14 cellular contexts compared by ENCODE assay signal in the genomic region with DNA sequence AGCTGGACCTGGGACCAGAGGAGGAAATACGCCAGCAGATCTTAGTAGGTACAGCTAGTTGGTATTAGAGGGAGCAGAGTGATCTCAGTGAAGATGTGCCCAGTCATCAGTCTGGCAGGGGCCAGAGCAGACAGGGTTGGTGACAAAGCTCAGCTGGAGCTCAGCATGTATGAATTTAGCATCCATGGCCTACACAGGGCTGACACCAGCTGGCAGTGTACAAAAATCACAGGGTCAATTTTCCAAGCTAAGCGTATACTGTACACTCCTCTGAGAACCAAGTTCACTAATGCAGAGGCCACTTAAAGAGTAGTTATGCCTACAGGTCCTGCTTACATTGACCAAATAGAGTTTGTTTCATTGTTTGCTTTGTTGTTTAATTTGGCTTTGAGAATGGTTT.
DNase-seq lines count a peak whose midpoint lies in the region; ATAC-seq and TF ChIP-seq lines count a peak whose summit lies in the region.
"Had no signal": no experiment of that assay in that cellular context is flagged by ENCODE, and none has a peak within 500 bp of the region (broad histone marks: within the 10 kb centered on the region; RNA-seq: fewer than 3 reads in every experiment).

No MANE protein-coding gene starts in this region.

- 0 out of 3 replicates have a peak, but pooled peaks have one; percentile 38 for ATAC-seq in RWPE2 (ENCODE audit: low read depth)
- no peak for ATAC-seq in GM18868 (IDR thresholded peaks at IDR 0.05; ENCODE audit: unreplicated experiment)
- no peak for ATAC-seq in HG02852 (IDR thresholded peaks at IDR 0.05; ENCODE audit: unreplicated experiment)

- H3K9me3 ChIP-seq in GM23248 (ENCODE audit: low read depth) (no peaks in the 10 kb centered on the region), RWPE2 (ENCODE audit: severe bottlenecking) (no peaks in the 10 kb centered on the region)
- H3K9me3 ChIP-seq: vagina had no signal

- no peaks in the 10 kb centered on the region for H3K79me2 ChIP-seq in GM23248 (ENCODE audit: insufficient read depth)

- no peaks in the 10 kb centered on the region for H3K9me2 ChIP-seq in GM23248 (ENCODE audit: insufficient read depth)

- in situ Hi-C loops in GM23248 (cut with MboI), result no loop called here

- no peaks in the 10 kb centered on the region for H3K36me3 ChIP-seq in GM23248 (ENCODE audit: low read depth)
- H3K36me3 ChIP-seq in RWPE2 (ENCODE audit: low read depth), result no peaks in the 10 kb centered on the region
- H3K36me3 ChIP-seq: vagina had no signal

- H4K20me1 ChIP-seq in GM23248 (ENCODE audit: insufficient read depth), result no peaks in the 10 kb centered on the region

- no peaks in the 10 kb centered on the region for H3K4me1 ChIP-seq in GM23248 (ENCODE audit: insufficient read depth)
- no peaks in the 10 kb centered on the region for H3K4me1 ChIP-seq in RWPE2 (ENCODE audit: insufficient read depth, poor library complexity, severe bottlenecking)
- H3K4me1 ChIP-seq: vagina had no signal

- no peak overlapping the region for H3K9ac ChIP-seq in GM23248

- H3K4me3 ChIP-seq in GM23248 (no peak overlapping the region), RWPE2 (ENCODE audit: severe bottlenecking) (no peak overlapping the region)
- H3K4me3 ChIP-seq: vagina had no signal

- H3K27me3 ChIP-seq in GM23248 (replicated peaks; ENCODE audit: insufficient read depth) (no peaks in the 10 kb centered on the region; the same call in 1 of the 2 replicates), RWPE2 (ENCODE audit: insufficient read depth, poor library complexity, severe bottlenecking) (no peaks in the 10 kb centered on the region)
- H3K27me3 ChIP-seq: vagina had no signal

- 37 to 54% methylated on average over 2 of the region's 2 CpGs for WGBS in GM23248 (ENCODE audit: low coverage in 1 of 2, low lambda C conversion rate in 2 of 2, missing lambda C conversion rate in 2 of 2), 2 experiments

- no peaks in the 10 kb centered on the region for H3F3A ChIP-seq in GM23248 (ENCODE audit: insufficient read depth)

- no peak overlapping the region for H3K4me2 ChIP-seq in GM23248 (ENCODE audit: unreplicated experiment)

- H3K27ac ChIP-seq in 22Rv1 (peak overlapping the region; percentile 45), GM23248 (no peak overlapping the region), RWPE2 (ENCODE audit: poor library complexity, severe bottlenecking) (no peak overlapping the region)
- H3K27ac ChIP-seq: epithelial cell of prostate, vagina had no signal

- DNase-seq in GM23248 (peak; percentile 1), RWPE2 (ENCODE audit: low spot score) (no peak), left kidney (ENCODE audit: low read depth, low spot score) (peak; percentile 46), cortex of kidney (lab: John Stamatoyannopoulos, UW) (no peak), HCEC 1CT (no peak)
- DNase-seq: activated CD4-positive, alpha-beta T cell treated with anti-CD3 and anti-CD28 coated beads for 48 hours; activated effector memory CD4-positive, alpha-beta T cell treated with anti-CD3 and anti-CD28 coated beads, Interleukin-2, amount 50 U/mL, for 16 hours; NCI-H2029 treated with DMSO at 0.1 percent for 48 hours; small intestine had no signal

- H2AFZ ChIP-seq in GM23248, result no peak overlapping the region

- TF ChIP-seq CTCF in 22Rv1 (IDR thresholded peaks at IDR 0.05) (peak; percentile 55; the same call in 1 of the 2 replicates), RWPE2 (IDR thresholded peaks at IDR 0.05; ENCODE audit: poor library complexity, severe bottlenecking) (no peak)

Comparison
In these comparisons a context has a peak if more than half of its experiments do, and no peak if none do; other contexts are left out.
1. DNase-seq: peak in GM23248 (single experiment) and left kidney (single experiment); none in RWPE2 (single experiment), cortex of kidney (single experiment) and HCEC 1CT (single experiment).